1 cellular context compared by ENCODE assay signal in the genomic region with DNA sequence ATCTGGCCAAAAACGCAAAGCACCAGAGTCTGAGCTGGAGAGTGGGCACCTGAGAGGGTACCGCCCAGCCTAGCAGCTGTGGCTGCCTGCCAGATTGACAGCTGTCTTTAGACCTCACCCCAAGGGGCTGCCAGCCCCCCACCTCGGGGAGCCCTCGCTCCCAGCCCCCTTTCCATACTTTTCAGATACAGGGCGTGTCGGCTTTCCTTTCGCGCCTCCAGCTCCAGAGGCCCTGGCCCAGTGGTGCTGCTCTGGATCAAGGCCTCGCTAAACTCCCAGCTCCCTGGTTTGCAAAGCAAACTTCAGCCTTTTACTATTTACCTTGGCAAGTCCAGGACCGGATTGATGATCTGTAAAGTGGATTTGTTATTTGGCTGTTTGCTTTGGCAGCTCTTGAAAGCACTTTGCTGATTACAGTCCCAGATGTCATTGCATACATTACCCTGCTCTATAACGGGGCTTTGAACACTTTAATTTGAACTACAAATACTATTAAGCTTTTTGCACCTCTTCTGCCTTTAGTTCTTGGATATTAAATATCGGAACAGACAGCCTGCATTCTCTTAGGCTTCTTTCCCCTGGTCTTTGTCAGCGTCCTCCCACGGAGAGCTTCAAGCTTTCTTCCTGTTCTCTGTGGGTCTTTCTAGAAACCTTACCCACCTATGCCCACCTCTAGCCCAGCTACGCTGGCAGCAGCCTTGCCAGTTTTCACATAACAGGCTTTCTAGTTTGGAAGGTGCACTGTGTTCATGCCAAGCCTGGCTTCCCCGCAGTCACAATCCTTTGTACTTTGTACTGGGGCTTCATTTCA.
TF ChIP-seq lines count a peak whose summit lies in the region.

No MANE protein-coding gene starts in this region.

TF ChIP-seq in HepG2, 621 proteins besides CTCF, POLR2A, EP300 and RAD21 (continued from another document and continues in another):
- TF ChIP-seq ZBTB10 (CRISPR knock-in tag; IDR thresholded peaks at IDR 0.05; ENCODE audit: borderline replicate concordance) (peak; percentile 47), ZNF761 (CRISPR knock-in tag; conservative IDR thresholded peaks at IDR 0.05) (peak; percentile 93), ZNF816 (CRISPR knock-in tag; IDR thresholded peaks at IDR 0.05; ENCODE audit: borderline replicate concordance) (peak; percentile 93), MEIS1 (CRISPR knock-in tag; IDR thresholded peaks at IDR 0.05; ENCODE audit: borderline replicate concordance) (peak; percentile 98), RFX5 (IDR thresholded peaks at IDR 0.05; ENCODE audit: low read depth, low read length) (no peak), SNAPC2 (CRISPR knock-in tag; IDR thresholded peaks at IDR 0.05) (peak; percentile 91; the same call in 1 of the 2 replicates), MEIS2 (CRISPR knock-in tag; IDR thresholded peaks at IDR 0.05) (peak; percentile 92), ZBTB8A (CRISPR knock-in tag; IDR thresholded peaks at IDR 0.05; ENCODE audit: borderline replicate concordance, low read depth) (0 out of 2 replicates have a peak, but pooled peaks have one; percentile 35), ZBTB3 (CRISPR knock-in tag; IDR thresholded peaks at IDR 0.05; ENCODE audit: borderline replicate concordance, low read depth) (peak; percentile 80; the same call in 1 of the 2 replicates), ZNF746 (CRISPR knock-in tag; IDR thresholded peaks at IDR 0.05) (peak; percentile 66; the same call in 1 of the 2 replicates), ZNF687 (CRISPR knock-in tag; IDR thresholded peaks at IDR 0.05) (peak; percentile 92), ZNF143 (CRISPR knock-in tag; IDR thresholded peaks at IDR 0.05) (peak; percentile 40; the same call in 1 of the 2 replicates), SP140L (CRISPR knock-in tag; IDR thresholded peaks at IDR 0.05; ENCODE audit: borderline replicate concordance) (peak; percentile 56; the same call in 1 of the 2 replicates), CAMTA2 (CRISPR knock-in tag; IDR thresholded peaks at IDR 0.05; ENCODE audit: borderline replicate concordance) (no peak), ZNF556 (CRISPR knock-in tag; IDR thresholded peaks at IDR 0.05; ENCODE audit: borderline replicate concordance) (peak; percentile 74; the same call in 1 of the 2 replicates), XRCC5 (optimal IDR thresholded peaks at IDR 0.05; ENCODE audit: low read length) (peak; percentile 61), AGO1 (IDR thresholded peaks at IDR 0.05; ENCODE audit: low read depth, low read length, poor library complexity, severe bottlenecking) (no peak), ZBTB38 (CRISPR knock-in tag; IDR thresholded peaks at IDR 0.05) (no peak), ZNF7 (CRISPR knock-in tag; IDR thresholded peaks at IDR 0.05) (peak; percentile 7; the same call in 1 of the 2 replicates), TFE3 (CRISPR knock-in tag; IDR thresholded peaks at IDR 0.05) (peak; percentile 77), SOX5 (CRISPR knock-in tag; IDR thresholded peaks at IDR 0.05; ENCODE audit: borderline replicate concordance) (peak; percentile 91), SUZ12 (IDR thresholded peaks at IDR 0.05; ENCODE audit: low read depth, low read length) (no peak)
- TF ChIP-seq, protein P1, sequence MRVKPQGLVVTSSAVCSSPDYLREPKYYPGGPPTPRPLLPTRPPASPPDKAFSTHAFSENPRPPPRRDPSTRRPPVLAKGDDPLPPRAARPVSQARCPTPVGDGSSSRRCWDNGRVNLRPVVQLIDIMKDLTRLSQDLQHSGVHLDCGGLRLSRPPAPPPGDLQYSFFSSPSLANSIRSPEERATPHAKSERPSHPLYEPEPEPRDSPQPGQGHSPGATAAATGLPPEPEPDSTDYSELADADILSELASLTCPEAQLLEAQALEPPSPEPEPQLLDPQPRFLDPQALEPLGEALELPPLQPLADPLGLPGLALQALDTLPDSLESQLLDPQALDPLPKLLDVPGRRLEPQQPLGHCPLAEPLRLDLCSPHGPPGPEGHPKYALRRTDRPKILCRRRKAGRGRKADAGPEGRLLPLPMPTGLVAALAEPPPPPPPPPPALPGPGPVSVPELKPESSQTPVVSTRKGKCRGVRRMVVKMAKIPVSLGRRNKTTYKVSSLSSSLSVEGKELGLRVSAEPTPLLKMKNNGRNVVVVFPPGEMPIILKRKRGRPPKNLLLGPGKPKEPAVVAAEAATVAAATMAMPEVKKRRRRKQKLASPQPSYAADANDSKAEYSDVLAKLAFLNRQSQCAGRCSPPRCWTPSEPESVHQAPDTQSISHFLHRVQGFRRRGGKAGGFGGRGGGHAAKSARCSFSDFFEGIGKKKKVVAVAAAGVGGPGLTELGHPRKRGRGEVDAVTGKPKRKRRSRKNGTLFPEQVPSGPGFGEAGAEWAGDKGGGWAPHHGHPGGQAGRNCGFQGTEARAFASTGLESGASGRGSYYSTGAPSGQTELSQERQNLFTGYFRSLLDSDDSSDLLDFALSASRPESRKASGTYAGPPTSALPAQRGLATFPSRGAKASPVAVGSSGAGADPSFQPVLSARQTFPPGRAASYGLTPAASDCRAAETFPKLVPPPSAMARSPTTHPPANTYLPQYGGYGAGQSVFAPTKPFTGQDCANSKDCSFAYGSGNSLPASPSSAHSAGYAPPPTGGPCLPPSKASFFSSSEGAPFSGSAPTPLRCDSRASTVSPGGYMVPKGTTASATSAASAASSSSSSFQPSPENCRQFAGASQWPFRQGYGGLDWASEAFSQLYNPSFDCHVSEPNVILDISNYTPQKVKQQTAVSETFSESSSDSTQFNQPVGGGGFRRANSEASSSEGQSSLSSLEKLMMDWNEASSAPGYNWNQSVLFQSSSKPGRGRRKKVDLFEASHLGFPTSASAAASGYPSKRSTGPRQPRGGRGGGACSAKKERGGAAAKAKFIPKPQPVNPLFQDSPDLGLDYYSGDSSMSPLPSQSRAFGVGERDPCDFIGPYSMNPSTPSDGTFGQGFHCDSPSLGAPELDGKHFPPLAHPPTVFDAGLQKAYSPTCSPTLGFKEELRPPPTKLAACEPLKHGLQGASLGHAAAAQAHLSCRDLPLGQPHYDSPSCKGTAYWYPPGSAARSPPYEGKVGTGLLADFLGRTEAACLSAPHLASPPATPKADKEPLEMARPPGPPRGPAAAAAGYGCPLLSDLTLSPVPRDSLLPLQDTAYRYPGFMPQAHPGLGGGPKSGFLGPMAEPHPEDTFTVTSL (CRISPR knock-in tag; IDR thresholded peaks at IDR 0.05; ENCODE audit: borderline replicate concordance) = peak; percentile 99
- TF ChIP-seq, protein P2, sequence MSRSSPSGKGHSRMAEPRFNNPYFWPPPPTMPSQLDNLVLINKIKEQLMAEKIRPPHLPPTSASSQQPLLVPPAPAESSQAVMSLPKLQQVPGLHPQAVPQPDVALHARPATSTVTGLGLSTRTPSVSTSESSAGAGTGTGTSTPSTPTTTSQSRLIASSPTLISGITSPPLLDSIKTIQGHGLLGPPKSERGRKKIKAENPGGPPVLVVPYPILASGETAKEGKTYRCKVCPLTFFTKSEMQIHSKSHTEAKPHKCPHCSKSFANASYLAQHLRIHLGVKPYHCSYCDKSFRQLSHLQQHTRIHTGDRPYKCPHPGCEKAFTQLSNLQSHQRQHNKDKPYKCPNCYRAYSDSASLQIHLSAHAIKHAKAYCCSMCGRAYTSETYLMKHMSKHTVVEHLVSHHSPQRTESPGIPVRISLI (CRISPR knock-in tag; IDR thresholded peaks at IDR 0.05; ENCODE audit: borderline replicate concordance) = 0 out of 2 replicates have a peak, but pooled peaks have one; percentile 79
- TF ChIP-seq, protein P3, sequence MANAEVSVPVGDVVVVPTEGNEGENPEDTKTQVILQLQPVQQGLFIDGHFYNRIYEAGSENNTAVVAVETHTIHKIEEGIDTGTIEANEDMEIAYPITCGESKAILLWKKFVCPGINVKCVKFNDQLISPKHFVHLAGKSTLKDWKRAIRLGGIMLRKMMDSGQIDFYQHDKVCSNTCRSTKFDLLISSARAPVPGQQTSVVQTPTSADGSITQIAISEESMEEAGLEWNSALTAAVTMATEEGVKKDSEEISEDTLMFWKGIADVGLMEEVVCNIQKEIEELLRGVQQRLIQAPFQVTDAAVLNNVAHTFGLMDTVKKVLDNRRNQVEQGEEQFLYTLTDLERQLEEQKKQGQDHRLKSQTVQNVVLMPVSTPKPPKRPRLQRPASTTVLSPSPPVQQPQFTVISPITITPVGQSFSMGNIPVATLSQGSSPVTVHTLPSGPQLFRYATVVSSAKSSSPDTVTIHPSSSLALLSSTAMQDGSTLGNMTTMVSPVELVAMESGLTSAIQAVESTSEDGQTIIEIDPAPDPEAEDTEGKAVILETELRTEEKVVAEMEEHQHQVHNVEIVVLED (CRISPR knock-in tag; IDR thresholded peaks at IDR 0.05; ENCODE audit: borderline replicate concordance) = peak; percentile 75; the same call in 1 of the 2 replicates
- TF ChIP-seq, protein P4, sequence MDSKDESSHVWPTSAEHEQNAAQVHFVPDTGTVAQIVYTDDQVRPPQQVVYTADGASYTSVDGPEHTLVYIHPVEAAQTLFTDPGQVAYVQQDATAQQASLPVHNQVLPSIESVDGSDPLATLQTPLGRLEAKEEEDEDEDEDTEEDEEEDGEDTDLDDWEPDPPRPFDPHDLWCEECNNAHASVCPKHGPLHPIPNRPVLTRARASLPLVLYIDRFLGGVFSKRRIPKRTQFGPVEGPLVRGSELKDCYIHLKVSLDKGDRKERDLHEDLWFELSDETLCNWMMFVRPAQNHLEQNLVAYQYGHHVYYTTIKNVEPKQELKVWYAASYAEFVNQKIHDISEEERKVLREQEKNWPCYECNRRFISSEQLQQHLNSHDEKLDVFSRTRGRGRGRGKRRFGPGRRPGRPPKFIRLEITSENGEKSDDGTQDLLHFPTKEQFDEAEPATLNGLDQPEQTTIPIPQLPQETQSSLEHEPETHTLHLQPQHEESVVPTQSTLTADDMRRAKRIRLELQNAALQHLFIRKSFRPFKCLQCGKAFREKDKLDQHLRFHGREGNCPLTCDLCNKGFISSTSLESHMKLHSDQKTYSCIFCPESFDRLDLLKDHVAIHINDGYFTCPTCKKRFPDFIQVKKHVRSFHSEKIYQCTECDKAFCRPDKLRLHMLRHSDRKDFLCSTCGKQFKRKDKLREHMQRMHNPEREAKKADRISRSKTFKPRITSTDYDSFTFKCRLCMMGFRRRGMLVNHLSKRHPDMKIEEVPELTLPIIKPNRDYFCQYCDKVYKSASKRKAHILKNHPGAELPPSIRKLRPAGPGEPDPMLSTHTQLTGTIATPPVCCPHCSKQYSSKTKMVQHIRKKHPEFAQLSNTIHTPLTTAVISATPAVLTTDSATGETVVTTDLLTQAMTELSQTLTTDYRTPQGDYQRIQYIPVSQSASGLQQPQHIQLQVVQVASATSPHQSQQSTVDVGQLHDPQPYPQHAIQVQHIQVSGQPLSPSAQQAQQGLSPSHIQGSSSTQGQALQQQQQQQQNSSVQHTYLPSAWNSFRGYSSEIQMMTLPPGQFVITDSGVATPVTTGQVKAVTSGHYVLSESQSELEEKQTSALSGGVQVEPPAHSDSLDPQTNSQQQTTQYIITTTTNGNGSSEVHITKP (CRISPR knock-in tag; IDR thresholded peaks at IDR 0.05; ENCODE audit: low read depth) = peak; percentile 62; the same call in 1 of the 2 replicates
